ENCODE assay signal across 20 cellular contexts in the genomic region with DNA sequence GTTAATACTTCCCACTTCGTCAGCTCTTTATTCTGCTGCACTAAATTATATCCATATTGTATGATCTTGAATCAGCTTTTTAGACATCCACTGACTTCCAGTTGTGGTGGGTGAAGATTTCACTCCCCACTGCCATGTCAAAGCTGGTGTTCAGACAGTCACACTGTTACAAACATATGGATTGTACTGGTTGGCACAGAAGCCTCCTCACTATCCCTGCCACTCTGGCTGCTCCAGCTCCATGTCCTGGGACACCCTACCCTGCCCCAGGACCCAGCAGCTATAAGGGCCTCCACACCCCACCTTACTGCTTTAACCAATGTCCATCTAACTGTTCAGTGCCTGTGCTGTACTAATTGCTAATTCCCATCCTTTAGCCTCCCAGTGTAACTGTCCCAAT.
"Had no signal": no experiment of that assay in that cellular context is flagged by ENCODE, and none has a peak within 500 bp of the region (broad histone marks: within the 10 kb centered on the region; RNA-seq: fewer than 3 reads in every experiment).

No MANE protein-coding gene starts in this region.

- H3K36me3 ChIP-seq: sigmoid colon, thoracic aorta, transverse colon had no signal

- H3K4me3 ChIP-seq: dorsolateral prefrontal cortex, heart left ventricle, sigmoid colon, skin epidermis, stomach, thoracic aorta, transverse colon had no signal

- H3K9me3 ChIP-seq: heart left ventricle, neutrophil, sigmoid colon, stomach, thoracic aorta, transverse colon had no signal

- H3K27me3 ChIP-seq: dorsolateral prefrontal cortex, heart left ventricle, neutrophil, sigmoid colon, stomach, transverse colon had no signal

- H3K4me1 ChIP-seq: heart left ventricle, sigmoid colon had no signal

- H3K27ac ChIP-seq: dorsolateral prefrontal cortex, heart left ventricle, neutrophil, sigmoid colon, skin epidermis, stomach, thoracic aorta, transverse colon had no signal

- DNase-seq: cortex of kidney; dorsolateral prefrontal cortex; effector CD8-positive, alpha-beta T cell; heart left ventricle; hypothalamus; kidney glomerular epithelial cell; mesendoderm; naive B cell; posterior cingulate gyrus; sigmoid colon; stimulated activated CD4-positive, alpha-beta T cell treated with anti-CD3 and anti-CD28 coated beads, Interleukin-2, amount 100 ng/mL, for 24 hours; stimulated activated CD4-positive, alpha-beta T cell treated with anti-CD3 and anti-CD28 coated beads, Interleukin-4, amount 100 ng/mL, for 4 hours; stimulated activated naive CD4-positive, alpha-beta T cell; stomach; substantia nigra; transverse colon had no signal

- ATAC-seq: esophagus mucosa, heart left ventricle had no signal

- H3K27me3 Mint-ChIP-seq: naive B cell had no signal
